ENCODE assay signal across 8 cellular contexts in the genomic region with DNA sequence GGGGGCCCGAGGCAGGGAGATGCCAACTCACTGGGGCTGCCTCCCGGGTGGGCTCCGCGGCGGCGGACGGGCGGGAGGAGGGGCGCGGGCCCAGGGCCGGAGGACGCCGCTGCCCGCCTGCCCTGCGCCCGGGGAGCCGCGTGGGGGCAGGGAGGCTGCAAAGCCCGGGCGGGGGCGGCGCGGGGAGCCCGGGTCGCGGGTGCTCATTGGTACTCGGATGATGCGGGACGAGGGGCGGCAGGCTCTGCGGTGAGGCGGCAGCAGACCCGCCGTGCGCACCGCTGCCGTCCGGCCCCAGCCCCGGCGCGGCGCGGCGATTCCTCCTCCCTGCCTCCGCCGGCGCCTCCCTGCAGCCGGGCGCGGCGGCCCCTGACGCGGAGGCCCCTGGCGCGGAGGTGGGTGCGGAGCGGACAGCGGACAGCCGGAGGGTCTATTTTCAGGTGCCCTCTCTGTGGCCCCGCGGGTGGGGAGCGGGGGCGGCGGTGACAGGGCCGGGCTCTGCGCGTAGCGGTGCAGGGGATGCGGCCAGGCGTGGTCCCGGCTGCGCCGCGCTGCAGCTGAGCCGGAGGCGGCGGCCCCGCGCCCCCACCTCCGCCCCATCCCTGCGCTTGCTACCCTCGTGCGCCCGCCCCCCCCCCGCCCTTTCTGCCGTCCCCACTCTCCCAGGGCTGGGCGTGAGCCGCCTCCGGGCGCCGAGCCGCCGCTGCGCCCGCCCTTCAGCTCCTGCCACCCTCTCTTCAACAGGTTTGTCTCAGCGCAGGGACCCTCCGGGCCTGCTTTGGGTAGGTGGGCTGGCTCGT. TPM values are rescaled to one million over a fixed set of nuclear protein-coding genes. Genes with fewer than 3 reads are reported as not detected.
A peak's percentile ranks its signal among the peaks of the same experiment; 100 is the strongest.
DNase-seq lines count a peak whose midpoint lies in the region; ATAC-seq and TF ChIP-seq lines count a peak whose summit lies in the region.

No MANE protein-coding gene starts in this region.

- H3K9me3 Mint-ChIP-seq in T-helper 2 cell treated with Interferon-gamma antibody and Interleukin-4, amounts not matched to agents 5 μg/mL and 100 μg/mL, for 36 hours = no peaks in the 10 kb centered on the region
- no peaks in the 10 kb centered on the region for H3K9me3 Mint-ChIP-seq in effector memory CD8-positive, alpha-beta T cell

- peak overlapping the region; percentile 81 for H3K4me3 Mint-ChIP-seq in T-helper 2 cell treated with Interferon-gamma antibody and Interleukin-4, amounts not matched to agents 5 μg/mL and 100 μg/mL, for 36 hours
- peak overlapping the region; percentile 85 to 87 for H3K4me3 Mint-ChIP-seq in effector memory CD8-positive, alpha-beta T cell

- H3K4me3 ChIP-seq in AG04450 (ENCODE audit: low read depth, low read length) = peak overlapping the region; percentile 75
- peak overlapping the region; percentile 78 for H3K4me3 ChIP-seq in HUES48 (ENCODE audit: low read depth, low read length)
- H3K4me3 ChIP-seq in tibial nerve = peak overlapping the region; percentile 60 to 89 (median 78)

- H3K36me3 ChIP-seq in HUES48 (ENCODE audit: control insufficient read depth, insufficient read depth, low read length) = no peaks in the 10 kb centered on the region
- no peaks in the 10 kb centered on the region for H3K36me3 ChIP-seq in tibial nerve

- POLR2A ChIA-PET in AG04450 (lab: Yijun Ruan, JAX) = interaction anchor here (1.1 kb wide), 1 partner anchor 120 kb away, joined by 5 read pairs; no protein-coding TSS in a partner anchor

- H3K27me3 Mint-ChIP-seq in T-helper 2 cell treated with Interferon-gamma antibody and Interleukin-4, amounts not matched to agents 5 μg/mL and 100 μg/mL, for 36 hours (ENCODE audit: low read depth) = peaks cover 63% of the 10 kb centered on the region
- H3K27me3 Mint-ChIP-seq in effector memory CD8-positive, alpha-beta T cell = peaks cover 47 to 61% of the 10 kb centered on the region in 2 donors

- no peak for TF ChIP-seq POLR2A in tibial nerve (IDR thresholded peaks at IDR 0.05)

- CTCF ChIA-PET in AG04450 (lab: Charles Lee) = no interaction called here

- H3K4me1 Mint-ChIP-seq in T-helper 2 cell treated with Interferon-gamma antibody and Interleukin-4, amounts not matched to agents 5 μg/mL and 100 μg/mL, for 36 hours (ENCODE audit: low read depth) = peaks cover 6% of the 10 kb centered on the region
- H3K4me1 Mint-ChIP-seq in effector memory CD8-positive, alpha-beta T cell (ENCODE audit: low read depth in 2 of 2) = peaks cover 12 to 13% of the 10 kb centered on the region in 2 donors

- DNase-seq in AG04450 (ENCODE audit: low read depth, low spot score) (no peak), medulla oblongata (ENCODE audit: extremely low spot score) (peak; percentile 51), tibial nerve (ENCODE audit: low spot score in 2 of 2) (no peak), inferior parietal cortex (ENCODE audit: extremely low spot score) (no peak)
- DNase-seq in T-helper 2 cell treated with Interferon-gamma antibody and Interleukin-4, amounts not matched to agents 5 μg/mL and 100 μg/mL, for 36 hours (ENCODE audit: low spot score) = peak; percentile 4
- DNase-seq in effector memory CD8-positive, alpha-beta T cell = no peak

- no peak for TF ChIP-seq CTCF in AG04450 (IDR thresholded peaks at IDR 0.05; ENCODE audit: low read depth, low read length)
- TF ChIP-seq CTCF in tibial nerve (IDR thresholded peaks at IDR 0.05) = peak in 2 of 5 experiments; percentile 33 to 36

- ATAC-seq in GM18517 (IDR thresholded peaks at IDR 0.05; ENCODE audit: unreplicated experiment) = peak; percentile 52
- ATAC-seq in effector memory CD8-positive, alpha-beta T cell (replicated peaks) = peak; percentile 45

- no peaks in the 10 kb centered on the region for H3K9me3 ChIP-seq in AG04450 (ENCODE audit: control insufficient read depth, insufficient read depth, low read length)
- H3K9me3 ChIP-seq in HUES48 (ENCODE audit: control insufficient read depth, insufficient read depth, low read length) = no peaks in the 10 kb centered on the region
- H3K9me3 ChIP-seq in tibial nerve = no peaks in the 10 kb centered on the region

- no peak overlapping the region for H3K27ac Mint-ChIP-seq in T-helper 2 cell treated with Interferon-gamma antibody and Interleukin-4, amounts not matched to agents 5 μg/mL and 100 μg/mL, for 36 hours
- H3K27ac Mint-ChIP-seq in effector memory CD8-positive, alpha-beta T cell = peak overlapping the region in 1 of 2 donors; percentile 41

- 0% methylated on average over 11 to 20 of the region's 98 CpGs for WGBS in tibial nerve, 2 donors

- H3K4me1 ChIP-seq in HUES48 (ENCODE audit: control insufficient read depth, insufficient read depth, low read length) (peaks cover 27% of the 10 kb centered on the region), tibial nerve (peaks cover 0 to 48% (median 13%) of the 10 kb centered on the region in 4 donors)

- H3K36me3 Mint-ChIP-seq in T-helper 2 cell treated with Interferon-gamma antibody and Interleukin-4, amounts not matched to agents 5 μg/mL and 100 μg/mL, for 36 hours (ENCODE audit: low read depth) = no peaks in the 10 kb centered on the region
- no peaks in the 10 kb centered on the region for H3K36me3 Mint-ChIP-seq in effector memory CD8-positive, alpha-beta T cell (ENCODE audit: insufficient read depth)

- H3K9ac ChIP-seq in HUES48 (ENCODE audit: low read depth, low read length) = 0 out of 2 replicates have a peak overlapping the region, but pooled peaks have one; percentile 26

- no peak overlapping the region for H3K27ac ChIP-seq in AG04450 (ENCODE audit: low read depth, low read length)
- no peak overlapping the region for H3K27ac ChIP-seq in HUES48 (ENCODE audit: low read depth, low read length)
- peak overlapping the region; percentile 80 to 97 (median 88) for H3K27ac ChIP-seq in tibial nerve

- TF ChIP-seq EP300 in tibial nerve (IDR thresholded peaks at IDR 0.05) = no peak

- H3K27me3 ChIP-seq in AG04450 (ENCODE audit: control insufficient read depth, insufficient read depth, low read length) (no peaks in the 10 kb centered on the region), HUES48 (ENCODE audit: control insufficient read depth, insufficient read depth, low read length) (peaks cover 14% of the 10 kb centered on the region; the same call in 1 of the 2 replicates), tibial nerve (no peaks in the 10 kb centered on the region)

RNA-seq across cellular contexts. Expression of gene SPTBN1, which starts 0.6 kb away (rescaled TPM):
- polyA plus RNA-seq in AG04450 (2011; rRNA removed) = 56.6 and 72.1 TPM in 2 replicates
- polyA minus RNA-seq in AG04450 (2011; rRNA and poly(A)+ RNA removed) = 136 and 147 TPM in 2 replicates
- total RNA-seq in tibial nerve = 100 to 1,000 TPM; 670 to 967 (median 890) TPM

Comparison
In these comparisons a context has a peak if more than half of its experiments do, and no peak if none do; other contexts are left out.
1. DNase-seq: peak in T-helper 2 cell treated with Interferon-gamma antibody and Interleukin-4, amounts not matched to agents 5 μg/mL and 100 μg/mL, for 36 hours (single experiment) and medulla oblongata (single experiment); none in AG04450 (single experiment), effector memory CD8-positive, alpha-beta T cell (0 of 3), tibial nerve (0 of 2) and inferior parietal cortex (single experiment).
2. H3K27ac ChIP-seq: peak in tibial nerve (4 of 4); none in AG04450 (single experiment) and HUES48 (single experiment).
3. Peak in every context shown above with its lines, with median percentiles within 50 percentile points of each other: H3K4me3 ChIP-seq.